8 cellular contexts compared by ENCODE assay signal in genomic region chr1:144523661-144524407, GRCh38.
A peak's percentile ranks its signal among the peaks of the same experiment; 100 is the strongest.
DNase-seq lines count a peak whose midpoint lies in the region; ATAC-seq, FAIRE-seq and TF ChIP-seq lines count a peak whose summit lies in the region.
"Not testable (repeated sequence)": the region's sequence is repeated elsewhere in the genome, so short reads cannot be mapped to it uniquely, and the experiment has no call there.

No MANE protein-coding gene starts in this region.

- H3K27me3 ChIP-seq in BJ (ENCODE audit: control insufficient read depth, insufficient read depth, low read length); OCI-LY3 (ENCODE audit: low read depth, low read length); spleen (replicated peaks in 1 of 7): not testable (repeated sequence)

- CTCF ChIA-PET in BJ (lab: Yijun Ruan, JAX): not testable (repeated sequence)

- peak overlapping the region; percentile 69 for H3K4me3 Mint-ChIP-seq in activated T-cell treated with anti-CD3 and anti-CD28 coated beads, Interleukin-2, amount 50 U/mL, for 24 hours

- not testable (repeated sequence) for H3K4me1 ChIP-seq in OCI-LY3 (ENCODE audit: low read length); kidney (ENCODE audit: control insufficient read depth in 1 of 2, insufficient read depth in 1 of 2, low read depth in 1 of 2, low read length in 2 of 2); spleen

- not testable (repeated sequence) for H3K79me2 ChIP-seq in OCI-LY3 (ENCODE audit: low read length)

- H3K4me3 ChIP-seq in BJ (ENCODE audit: low read depth, low read length) (peak overlapping the region; percentile 28; the same call in 1 of the 2 replicates), OCI-LY3 (ENCODE audit: low read length) (peak overlapping the region; percentile 74), spleen (peak overlapping the region in 2 of 8 donors; percentile 15 to 62)
- H3K4me3 ChIP-seq in kidney (ENCODE audit: low read length in 2 of 2): not testable (repeated sequence)

- H3K4me2 ChIP-seq in OCI-LY3 (ENCODE audit: low read length): peak overlapping the region; percentile 68

- not testable (repeated sequence) for H3K36me3 ChIP-seq in BJ (ENCODE audit: control insufficient read depth, insufficient read depth, low read length); OCI-LY3 (replicated peaks; ENCODE audit: low read depth, low read length); kidney (ENCODE audit: control insufficient read depth in 1 of 2, insufficient read depth in 2 of 2, low read length in 2 of 2); spleen

- peak overlapping the region; percentile 100 for H3K27ac Mint-ChIP-seq in activated T-cell treated with anti-CD3 and anti-CD28 coated beads, Interleukin-2, amount 50 U/mL, for 24 hours

- not testable (repeated sequence) for H3K4me1 Mint-ChIP-seq in activated T-cell treated with anti-CD3 and anti-CD28 coated beads, Interleukin-2, amount 50 U/mL, for 24 hours (ENCODE audit: low read depth)

- H3K9me3 Mint-ChIP-seq in activated T-cell treated with anti-CD3 and anti-CD28 coated beads, Interleukin-2, amount 50 U/mL, for 24 hours: not testable (repeated sequence)

- not testable (repeated sequence) for TF ChIP-seq CTCF in BJ (IDR thresholded peaks at IDR 0.05; ENCODE audit: insufficient read depth, low read depth, low read length); OCI-LY3 (IDR thresholded peaks at IDR 0.05; ENCODE audit: low read depth, low read length); kidney (IDR thresholded peaks at IDR 0.05; ENCODE audit: borderline replicate concordance, extremely low read depth, insufficient read depth); spleen (IDR thresholded peaks at IDR 0.05 in 8 of 11, conservative IDR thresholded peaks at IDR 0.05 in 3 of 11)

- H4K20me1 ChIP-seq in OCI-LY3 (ENCODE audit: insufficient read depth, low read length): not testable (repeated sequence)

- not testable (repeated sequence) for H3K36me3 Mint-ChIP-seq in activated T-cell treated with anti-CD3 and anti-CD28 coated beads, Interleukin-2, amount 50 U/mL, for 24 hours (ENCODE audit: low read depth)

- not testable (repeated sequence) for H3K27me3 Mint-ChIP-seq in activated T-cell treated with anti-CD3 and anti-CD28 coated beads, Interleukin-2, amount 50 U/mL, for 24 hours

- POLR2A ChIA-PET in BJ (lab: Charles Lee): not testable (repeated sequence)

- H3K27ac ChIP-seq in OCI-LY3 (ENCODE audit: low read length) (peak overlapping the region; percentile 75), spleen (peak overlapping the region; percentile 13 to 91 (median 68))
- not testable (repeated sequence) for H3K27ac ChIP-seq in kidney (ENCODE audit: low read depth in 2 of 2, low read length in 2 of 2)

- WGBS in spleen, 5 donors: 6 to 12% (median 10%) methylated on average over 25 to 32 of the region's 33 CpGs

- peak overlapping the region; percentile 88 for H3K9ac ChIP-seq in OCI-LY3 (ENCODE audit: low read length)
- not testable (repeated sequence) for H3K9ac ChIP-seq in kidney (ENCODE audit: low read length in 2 of 2)

- H2AFZ ChIP-seq in OCI-LY3 (ENCODE audit: low read depth, low read length): peak overlapping the region; percentile 86; the same call in 1 of the 2 replicates

- peak in 1 of 3 donors; percentile 34 for TF ChIP-seq POLR2A in spleen (IDR thresholded peaks at IDR 0.05)

- intact Hi-C loops in kidney (cut with DNase I); spleen (cut with DNase I; ENCODE audit: low total_unique reads): not testable (repeated sequence)

- FAIRE-seq in kidney (lab: Jason Lieb, UNC): not testable (repeated sequence)

- peak; percentile 83 for ATAC-seq in GM19372 (IDR thresholded peaks at IDR 0.05; ENCODE audit: low read depth, unreplicated experiment)
- ATAC-seq in HG03135 (IDR thresholded peaks at IDR 0.05; ENCODE audit: unreplicated experiment): peak; percentile 87

- not testable (repeated sequence) for DNase-seq in BJ (ENCODE audit: low read depth)
- peak; percentile 69 for DNase-seq in activated T-cell treated with anti-CD3 and anti-CD28 coated beads, Interleukin-2, amount 50 U/mL, for 24 hours
- peak; percentile 47 for DNase-seq in effector CD4-positive, alpha-beta T cell
- DNase-seq in kidney: peak; percentile 69
- DNase-seq in spleen: peak; percentile 89

- H3K9me3 ChIP-seq in OCI-LY3 (ENCODE audit: insufficient read depth, low read length); kidney (ENCODE audit: control insufficient read depth in 1 of 2, low read length in 2 of 2); spleen: not testable (repeated sequence)
